In the genomic region with DNA sequence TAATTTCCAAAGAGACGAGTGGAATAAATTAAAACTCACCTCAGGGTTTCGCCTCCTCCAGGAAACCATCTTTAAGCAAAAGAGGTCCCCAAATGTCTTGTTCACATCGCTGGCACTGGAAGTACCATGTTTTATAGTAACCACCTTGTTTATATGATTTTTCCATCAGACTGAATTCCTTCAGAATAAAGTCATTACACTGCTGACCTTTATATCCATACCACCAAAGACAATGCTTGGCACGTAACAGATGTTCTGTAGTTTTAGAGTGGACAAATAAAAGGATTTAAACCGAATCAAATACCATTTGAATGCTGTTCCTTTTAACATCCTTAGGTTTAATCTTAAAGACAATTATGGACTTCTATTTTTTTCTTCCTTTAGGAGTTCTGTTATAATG, we compare ENCODE assay signal across 1 cellular context.
TF ChIP-seq lines count a peak whose summit lies in the region.

No MANE protein-coding gene starts in this region.

TF ChIP-seq in IMR-90, 13 proteins besides CTCF, POLR2A, EP300 and RAD21 (continued from another document):
- TF ChIP-seq, protein P1, sequence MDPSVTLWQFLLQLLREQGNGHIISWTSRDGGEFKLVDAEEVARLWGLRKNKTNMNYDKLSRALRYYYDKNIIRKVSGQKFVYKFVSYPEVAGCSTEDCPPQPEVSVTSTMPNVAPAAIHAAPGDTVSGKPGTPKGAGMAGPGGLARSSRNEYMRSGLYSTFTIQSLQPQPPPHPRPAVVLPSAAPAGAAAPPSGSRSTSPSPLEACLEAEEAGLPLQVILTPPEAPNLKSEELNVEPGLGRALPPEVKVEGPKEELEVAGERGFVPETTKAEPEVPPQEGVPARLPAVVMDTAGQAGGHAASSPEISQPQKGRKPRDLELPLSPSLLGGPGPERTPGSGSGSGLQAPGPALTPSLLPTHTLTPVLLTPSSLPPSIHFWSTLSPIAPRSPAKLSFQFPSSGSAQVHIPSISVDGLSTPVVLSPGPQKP (IDR thresholded peaks at IDR 0.05; ENCODE audit: borderline replicate concordance, low read depth, low read length): no peak
- TF ChIP-seq MAZ (IDR thresholded peaks at IDR 0.05; ENCODE audit: borderline replicate concordance, low read depth, low read length): no peak
- TF ChIP-seq NFE2L2 (IDR thresholded peaks at IDR 0.05; ENCODE audit: low read depth, low read length): no peak
- no peak for TF ChIP-seq CHD1 (IDR thresholded peaks at IDR 0.05; ENCODE audit: low read depth, low read length)
- TF ChIP-seq, protein P2, sequence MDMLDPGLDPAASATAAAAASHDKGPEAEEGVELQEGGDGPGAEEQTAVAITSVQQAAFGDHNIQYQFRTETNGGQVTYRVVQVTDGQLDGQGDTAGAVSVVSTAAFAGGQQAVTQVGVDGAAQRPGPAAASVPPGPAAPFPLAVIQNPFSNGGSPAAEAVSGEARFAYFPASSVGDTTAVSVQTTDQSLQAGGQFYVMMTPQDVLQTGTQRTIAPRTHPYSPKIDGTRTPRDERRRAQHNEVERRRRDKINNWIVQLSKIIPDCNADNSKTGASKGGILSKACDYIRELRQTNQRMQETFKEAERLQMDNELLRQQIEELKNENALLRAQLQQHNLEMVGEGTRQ (IDR thresholded peaks at IDR 0.05; ENCODE audit: low read depth, low read length): no peak
- TF ChIP-seq SMC3 (IDR thresholded peaks at IDR 0.05; ENCODE audit: low read depth, low read length): no peak
- TF ChIP-seq CEBPB (IDR thresholded peaks at IDR 0.05; ENCODE audit: low read depth, low read length): no peak
